1 cellular context compared by ENCODE assay signal in genomic region chr9:78707481-78707977, GRCh38.
TF ChIP-seq lines count a peak whose summit lies in the region.

No MANE protein-coding gene starts in this region.

TF ChIP-seq in GM12878, 131 proteins besides CTCF, POLR2A, EP300 and RAD21 (continued from another document):
- TF ChIP-seq ATF2 (IDR thresholded peaks at IDR 0.05; ENCODE audit: low read length), result peak; percentile 71; the same call in 1 of the 2 replicates
- TF ChIP-seq HDGF (IDR thresholded peaks at IDR 0.05), result no peak
- 0 out of 2 replicates have a peak, but pooled peaks have one; percentile 22 for TF ChIP-seq NR2F1 (conservative IDR thresholded peaks at IDR 0.05)
